In genomic region chr11:16817321-16817720, GRCh38 we compare ENCODE assay signal across 26 cellular contexts.
DNase-seq lines count a peak whose midpoint lies in the region; ATAC-seq and TF ChIP-seq lines count a peak whose summit lies in the region.
"Had no signal": no experiment of that assay in that cellular context is flagged by ENCODE, and none has a peak within 500 bp of the region (broad histone marks: within the 10 kb centered on the region; RNA-seq: fewer than 3 reads in every experiment).

No MANE protein-coding gene starts in this region.

- CTCF ChIA-PET in WTC11 (lab: Charles Lee): interaction anchor here (1.2 kb wide), 1 partner anchor 246 kb away, joined by 4 read pairs; no protein-coding TSS in a partner anchor

- in situ Hi-C loops in KBM-7 (cut with MboI; ENCODE audit: low pct_unique_long_range_greater_than_20kb, low sequenced_read_pairs): loop anchor here (25.0 kb wide), 1 partner anchor 245 kb away; no protein-coding TSS in a partner anchor

- POLR2A ChIA-PET in WTC11 (lab: Charles Lee): no interaction called here

- H3K4me3 ChIP-seq in BLaER1 treated with 17β-estradiol and CSF1 and Interleukin-3, amounts not matched to agents 10 nM and 100 nM: no peak overlapping the region
- H3K4me3 ChIP-seq: lower lobe of right lung, psoas muscle, suprapubic skin had no signal

- H3K4me1 Mint-ChIP-seq in WTC11: peaks cover 17% of the 10 kb centered on the region

- no peaks in the 10 kb centered on the region for H3K27me3 ChIP-seq in BLaER1 treated with 17β-estradiol and CSF1 and Interleukin-3, amounts not matched to agents 10 nM and 100 nM
- H3K27me3 ChIP-seq: suprapubic skin had no signal

- H3K36me3 ChIP-seq in BLaER1 treated with 17β-estradiol and CSF1 and Interleukin-3, amounts not matched to agents 10 nM and 100 nM: no peaks in the 10 kb centered on the region

- no peak overlapping the region for H3K9ac ChIP-seq in BLaER1 treated with 17β-estradiol and CSF1 and Interleukin-3, amounts not matched to agents 10 nM and 100 nM

- ATAC-seq in HG03342 (IDR thresholded peaks at IDR 0.05; ENCODE audit: unreplicated experiment): no peak
- no peak for ATAC-seq in WTC11
- ATAC-seq: psoas muscle had no signal

- H3K36me3 Mint-ChIP-seq in WTC11: peaks cover 13% of the 10 kb centered on the region; the same call in 1 of the 2 replicates
- H3K36me3 Mint-ChIP-seq: activated naive CD8-positive, alpha-beta T cell treated with anti-CD3 and anti-CD28 coated beads for 36 hours; CD4-positive, CD25-positive, alpha-beta regulatory T cell had no signal

- peaks cover 0 to 57% (median 18%) of the 10 kb centered on the region in 10 experiments; a peak in 16 of 20 replicates for H3K4me1 ChIP-seq in BLaER1 treated with 17β-estradiol and CSF1 and Interleukin-3, amounts not matched to agents 10 nM and 100 nM

- peak overlapping the region in 6 of 11 experiments; percentile 3 to 77 (median 51); a peak in 10 of 22 replicates for H3K4me2 ChIP-seq in BLaER1 treated with 17β-estradiol and CSF1 and Interleukin-3, amounts not matched to agents 10 nM and 100 nM

- H3K27ac Mint-ChIP-seq in WTC11: no peak overlapping the region
- H3K27ac Mint-ChIP-seq: activated naive CD8-positive, alpha-beta T cell treated with anti-CD3 and anti-CD28 coated beads for 36 hours; activated T-helper 2 cell treated with anti-CD3 and anti-CD28 coated beads, Interferon-gamma antibody, Interleukin-2, Interleukin-4, amounts not matched to agents 10 μg/mL and 5 μg/mL and 100 μg/mL, durations not matched to agents 14 hours and 24 hours and 36 hours; T-helper 1 cell treated with Interleukin-12 subunit alpha and Interleukin-12 subunit beta and Interleukin-4 antibody, amounts not matched to agents 30 μg/mL and 1 μg/mL, for 36 hours had no signal

- peak; percentile 66 for DNase-seq in KBM-7
- peak; percentile 10 for DNase-seq in OCI-M1 (lab: John Stamatoyannopoulos, UW)
- DNase-seq in globus pallidus (ENCODE audit: low spot score): peak; percentile 66
- DNase-seq in WTC11 (ENCODE audit: low spot score): no peak
- DNase-seq in DMS114 treated with DMSO at 0.1 percent for 48 hours (lab: John Stamatoyannopoulos, UW; ENCODE audit: unreplicated experiment): no peak
- DNase-seq in SHP77 treated with DMSO at 0.1 percent for 48 hours (lab: John Stamatoyannopoulos, UW): no peak
- DNase-seq: ACHN; activated CD4-positive, alpha-beta T cell treated with anti-CD3 and anti-CD28 coated beads, Interleukin-2, amount 50 U/mL, for 48 hours; activated CD8-positive, alpha-beta memory T cell treated with anti-CD3 and anti-CD28 coated beads, Interleukin-2, amount 50 U/mL, for 48 hours; activated naive CD8-positive, alpha-beta T cell treated with anti-CD3 and anti-CD28 coated beads for 36 hours; CD4-positive, CD25-positive, alpha-beta regulatory T cell; DMS 273 treated with DMSO at 0.1 percent for 48 hours; effector CD4-positive, alpha-beta T cell; erythroblast; foreskin fibroblast; lower lobe of right lung; NCI-H1436; NCI-H524; psoas muscle; SHP77; stimulated activated CD4-positive, alpha-beta T cell treated with anti-CD3 and anti-CD28 coated beads, Interleukin-1b, Interleukin-23, amount 100 ng/mL, for 48 hours had no signal

- H3K27me3 Mint-ChIP-seq in WTC11 (ENCODE audit: low read depth): no peaks in the 10 kb centered on the region
- H3K27me3 Mint-ChIP-seq: activated naive CD8-positive, alpha-beta T cell treated with anti-CD3 and anti-CD28 coated beads for 36 hours; CD4-positive, CD25-positive, alpha-beta regulatory T cell had no signal

- H3K9me3 ChIP-seq in BLaER1 treated with 17β-estradiol and CSF1 and Interleukin-3, amounts not matched to agents 10 nM and 100 nM (replicated peaks in 1 of 11): no peaks in the 10 kb centered on the region
- H3K9me3 ChIP-seq: lower lobe of right lung, psoas muscle, suprapubic skin had no signal

- no peaks in the 10 kb centered on the region for H4K20me1 ChIP-seq in BLaER1 treated with 17β-estradiol and CSF1 and Interleukin-3, amounts not matched to agents 10 nM and 100 nM

- no peaks in the 10 kb centered on the region for H3K9me3 Mint-ChIP-seq in WTC11
- H3K9me3 Mint-ChIP-seq: activated naive CD8-positive, alpha-beta T cell treated with anti-CD3 and anti-CD28 coated beads for 36 hours; activated T-helper 2 cell treated with anti-CD3 and anti-CD28 coated beads, Interferon-gamma antibody, Interleukin-2, Interleukin-4, amounts not matched to agents 10 μg/mL and 5 μg/mL and 100 μg/mL, durations not matched to agents 14 hours and 24 hours and 36 hours; T-helper 1 cell treated with Interleukin-12 subunit alpha and Interleukin-12 subunit beta and Interleukin-4 antibody, amounts not matched to agents 30 μg/mL and 1 μg/mL, for 36 hours had no signal

- H3K27ac ChIP-seq in BLaER1 treated with 17β-estradiol and CSF1 and Interleukin-3, amounts not matched to agents 10 nM and 100 nM: no peak overlapping the region; a peak in 1 of 22 replicates
- H3K27ac ChIP-seq: psoas muscle, suprapubic skin had no signal

- H3K4me3 Mint-ChIP-seq in WTC11: no peak overlapping the region
- H3K4me3 Mint-ChIP-seq: activated naive CD8-positive, alpha-beta T cell treated with anti-CD3 and anti-CD28 coated beads for 36 hours; CD4-positive, CD25-positive, alpha-beta regulatory T cell; T-helper 1 cell treated with Interleukin-12 subunit alpha and Interleukin-12 subunit beta and Interleukin-4 antibody, amounts not matched to agents 30 μg/mL and 1 μg/mL, for 36 hours had no signal

- TF ChIP-seq CTCF in WTC11 (IDR thresholded peaks at IDR 0.05): no peak

TF ChIP-seq in WTC11, 78 proteins besides CTCF, POLR2A, EP300 and RAD21:
- TF ChIP-seq ZNF232 (CRISPR knock-in tag; IDR thresholded peaks at IDR 0.05): no peak
- TF ChIP-seq ZNF263 (CRISPR knock-in tag; IDR thresholded peaks at IDR 0.05; ENCODE audit: low read depth): no peak
- no peak for TF ChIP-seq TEAD4 (CRISPR knock-in tag; IDR thresholded peaks at IDR 0.05)
- no peak for TF ChIP-seq ZMAT4 (CRISPR knock-in tag; IDR thresholded peaks at IDR 0.05)
- no peak for TF ChIP-seq GABPB1 (CRISPR knock-in tag; IDR thresholded peaks at IDR 0.05)
- no peak for TF ChIP-seq NFATC4 (CRISPR knock-in tag; IDR thresholded peaks at IDR 0.05)

Comparison
In these comparisons a context has a peak if more than half of its experiments do, and no peak if none do; other contexts are left out.
1. DNase-seq: peak in KBM-7 (single experiment), OCI-M1 (single experiment) and globus pallidus (single experiment); none in WTC11 (single experiment), DMS114 treated with DMSO at 0.1 percent for 48 hours (single experiment) and SHP77 treated with DMSO at 0.1 percent for 48 hours (single experiment).